15 cellular contexts compared by ENCODE assay signal in the genomic region with DNA sequence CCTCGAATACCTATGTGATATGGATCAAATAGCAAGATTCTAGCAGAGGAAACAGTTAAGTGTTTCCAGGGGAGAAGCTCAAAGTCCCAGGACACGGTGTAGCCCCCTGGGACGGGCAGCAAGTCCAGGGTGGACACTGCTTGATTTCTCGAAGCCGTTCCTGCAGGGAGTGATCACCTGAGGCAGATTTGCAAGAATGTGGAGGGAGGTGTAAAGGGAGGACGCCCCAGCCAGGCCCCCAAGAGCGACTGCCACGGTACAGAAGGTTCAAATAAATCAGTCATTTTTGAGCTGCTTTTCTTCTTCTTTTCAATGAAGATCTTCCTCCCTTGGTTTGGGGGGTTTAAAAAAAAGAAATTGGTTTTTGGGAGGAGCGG. TPM values are rescaled to one million over a fixed set of nuclear protein-coding genes. Genes with fewer than 3 reads are reported as not detected.
DNase-seq lines count a peak whose midpoint lies in the region; ATAC-seq, FAIRE-seq and TF ChIP-seq lines count a peak whose summit lies in the region.
"Had no signal": no experiment of that assay in that cellular context is flagged by ENCODE, and none has a peak within 500 bp of the region (broad histone marks: within the 10 kb centered on the region; RNA-seq: fewer than 3 reads in every experiment).

No MANE protein-coding gene starts in this region.

- CTCF ChIA-PET in activated CD8-positive, alpha-beta T cell treated with anti-CD3 and anti-CD28 coated beads, Interleukin-2, amount 10 ng/mL, durations not matched to agents 7 days and 5 days (lab: Charles Lee), result interaction anchor here (0.7 to 4.8 kb wide), 14 partner anchors 9 to 324 kb away, joined by 3 to 29 read pairs (median 8); no protein-coding TSS in a partner anchor
- CTCF ChIA-PET in activated CD8-positive, alpha-beta T cell treated with anti-CD3 and anti-CD28 coated beads for 36 hours (lab: Charles Lee), result interaction anchor here (0.8 to 2.4 kb wide), 12 partner anchors 10 to 119 kb away, joined by 3 to 10 read pairs (median 4); no protein-coding TSS in a partner anchor

- no peak for TF ChIP-seq CTCF in activated CD8-positive, alpha-beta T cell treated with anti-CD3 and anti-CD28 coated beads for 36 hours (IDR thresholded peaks at IDR 0.05)
- no peak for TF ChIP-seq CTCF in Loucy (conservative IDR thresholded peaks at IDR 0.05; ENCODE audit: low read length)
- TF ChIP-seq CTCF in kidney (IDR thresholded peaks at IDR 0.05; ENCODE audit: borderline replicate concordance, extremely low read depth, insufficient read depth), result no peak
- no peak for TF ChIP-seq CTCF in testis (IDR thresholded peaks at IDR 0.05)

- no peak for FAIRE-seq in kidney (lab: Jason Lieb, UNC)
- FAIRE-seq: A549 had no signal

- H3K4me2 ChIP-seq in Loucy (ENCODE audit: low read depth, low read length, poor library complexity, severe bottlenecking), result peak overlapping the region; percentile 89
- H3K4me2 ChIP-seq: A549 had no signal

- intact Hi-C loops in activated CD8-positive, alpha-beta T cell treated with anti-CD3 and anti-CD28 coated beads for 36 hours (cut with micrococcal nuclease), result loop anchor here (2.0 kb wide), 2 partner anchors 23 to 37 kb away; no protein-coding TSS in a partner anchor
- intact Hi-C loops in kidney (cut with DNase I), result no loop called here
- intact Hi-C loops in testis (cut with DNase I; ENCODE audit: low total_unique reads), result no loop called here

- no peak overlapping the region for H2AFZ ChIP-seq in Loucy (ENCODE audit: low read length)
- H2AFZ ChIP-seq: GM23248 had no signal

- peak overlapping the region; percentile 9 to 56 for H3K27ac ChIP-seq in kidney (ENCODE audit: low read depth in 2 of 2, low read length in 2 of 2)
- peak overlapping the region; percentile 79 to 86 for H3K27ac ChIP-seq in testis
- H3K27ac ChIP-seq: A549, GM23248 had no signal

- no peak for TF ChIP-seq POLR2A in testis (IDR thresholded peaks at IDR 0.05)

- H3K4me1 ChIP-seq in Loucy (ENCODE audit: insufficient read depth, low read length, poor library complexity, severe bottlenecking) (peaks cover 55% of the 10 kb centered on the region), kidney (ENCODE audit: control insufficient read depth in 1 of 2, insufficient read depth in 1 of 2, low read depth in 1 of 2, low read length in 2 of 2) (peaks cover 26 to 34% of the 10 kb centered on the region in 2 donors), testis (peaks cover 45% of the 10 kb centered on the region)
- H3K4me1 ChIP-seq: A549 had no signal

- DNase-seq in activated CD8-positive, alpha-beta T cell treated with anti-CD3 and anti-CD28 coated beads, Interleukin-2, amount 10 ng/mL, durations not matched to agents 7 days and 5 days, result no peak
- no peak for DNase-seq in activated CD8-positive, alpha-beta T cell treated with anti-CD3 and anti-CD28 coated beads for 36 hours
- DNase-seq in kidney (peak; percentile 45), testis (no peak), cerebellar cortex (ENCODE audit: low spot score) (no peak)
- DNase-seq: activated CD4-positive, CD25-positive, alpha-beta regulatory T cell treated with anti-CD3 and anti-CD28 coated beads, Interleukin-2, amount 50 U/mL, for 72 hours; activated effector memory CD4-positive, alpha-beta T cell treated with anti-CD3 and anti-CD28 coated beads, Interleukin-2, amount 50 U/mL, for 16 hours; DMS153; GM23248; islet precursor cell; right lobe of liver had no signal

- H3K27ac Mint-ChIP-seq in activated CD8-positive, alpha-beta T cell treated with anti-CD3 and anti-CD28 coated beads, Interleukin-2, amount 10 ng/mL, durations not matched to agents 7 days and 5 days, result peak overlapping the region; percentile 98
- no peak overlapping the region for H3K27ac Mint-ChIP-seq in activated CD8-positive, alpha-beta T cell treated with anti-CD3 and anti-CD28 coated beads for 36 hours

- H3K27me3 Mint-ChIP-seq in activated CD8-positive, alpha-beta T cell treated with anti-CD3 and anti-CD28 coated beads, Interleukin-2, amount 10 ng/mL, durations not matched to agents 7 days and 5 days (ENCODE audit: low read depth), result peaks cover 13% of the 10 kb centered on the region
- peaks cover 20% of the 10 kb centered on the region for H3K27me3 Mint-ChIP-seq in activated CD8-positive, alpha-beta T cell treated with anti-CD3 and anti-CD28 coated beads for 36 hours

- POLR2A ChIA-PET in activated CD8-positive, alpha-beta T cell treated with anti-CD3 and anti-CD28 coated beads, Interleukin-2, amount 10 ng/mL, durations not matched to agents 7 days and 5 days (lab: Charles Lee), result interaction anchor here (1.0 to 22.4 kb wide), 8 partner anchors 8 to 180 kb away, joined by 4 to 556 read pairs (median 9); partner anchors contain the start of genes FAM32A and KLF2
- POLR2A ChIA-PET in activated CD8-positive, alpha-beta T cell treated with anti-CD3 and anti-CD28 coated beads for 36 hours (lab: Charles Lee), result interaction anchor here (0.5 to 2.6 kb wide), 9 partner anchors 10 to 286 kb away, joined by 3 to 13 read pairs (median 4); no protein-coding TSS in a partner anchor

- H3K9ac ChIP-seq in Loucy (ENCODE audit: low read depth, low read length, poor library complexity, severe bottlenecking), result no peak overlapping the region
- H3K9ac ChIP-seq in kidney (ENCODE audit: low read length in 2 of 2), result no peak overlapping the region
- H3K9ac ChIP-seq: GM23248 had no signal

- peaks cover 3% of the 10 kb centered on the region; the same call in 1 of the 2 replicates for H3F3A ChIP-seq in Loucy (ENCODE audit: low read depth)

- no peaks in the 10 kb centered on the region for H3K9me2 ChIP-seq in Loucy (replicated peaks; ENCODE audit: low read depth, low read length)

- H3K4me3 ChIP-seq in Loucy (ENCODE audit: low read length, poor library complexity, severe bottlenecking) (no peak overlapping the region), kidney (ENCODE audit: low read length in 2 of 2) (no peak overlapping the region), testis (no peak overlapping the region)
- H3K4me3 ChIP-seq: A549, GM23248, right lobe of liver had no signal

- no peaks in the 10 kb centered on the region for H3K9me3 ChIP-seq in Loucy (ENCODE audit: insufficient read depth, low read depth, low read length)
- no peaks in the 10 kb centered on the region for H3K9me3 ChIP-seq in kidney (ENCODE audit: control insufficient read depth in 1 of 2, low read length in 2 of 2)
- no peaks in the 10 kb centered on the region for H3K9me3 ChIP-seq in testis
- H3K9me3 ChIP-seq: A549, right lobe of liver had no signal

- H3K79me2 ChIP-seq in Loucy (ENCODE audit: insufficient read depth, low read length), result no peaks in the 10 kb centered on the region

- H3K4me1 Mint-ChIP-seq in activated CD8-positive, alpha-beta T cell treated with anti-CD3 and anti-CD28 coated beads, Interleukin-2, amount 10 ng/mL, durations not matched to agents 7 days and 5 days (ENCODE audit: low read depth), result peaks cover 57% of the 10 kb centered on the region
- H3K4me1 Mint-ChIP-seq in activated CD8-positive, alpha-beta T cell treated with anti-CD3 and anti-CD28 coated beads for 36 hours (ENCODE audit: low read depth), result peaks cover 50% of the 10 kb centered on the region

- H3K9me3 Mint-ChIP-seq in activated CD8-positive, alpha-beta T cell treated with anti-CD3 and anti-CD28 coated beads, Interleukin-2, amount 10 ng/mL, durations not matched to agents 7 days and 5 days (ENCODE audit: insufficient read depth), result no peaks in the 10 kb centered on the region
- no peaks in the 10 kb centered on the region for H3K9me3 Mint-ChIP-seq in activated CD8-positive, alpha-beta T cell treated with anti-CD3 and anti-CD28 coated beads for 36 hours

- H4K20me1 ChIP-seq in Loucy (ENCODE audit: insufficient read depth, low read length, poor library complexity, severe bottlenecking), result no peaks in the 10 kb centered on the region

- H3K36me3 ChIP-seq in Loucy (ENCODE audit: insufficient read depth, low read length) (no peaks in the 10 kb centered on the region), kidney (ENCODE audit: control insufficient read depth in 1 of 2, insufficient read depth in 2 of 2, low read length in 2 of 2) (peaks cover 3 to 4% of the 10 kb centered on the region in 2 donors), testis (ENCODE audit: low read depth, missing control alignments) (no peaks in the 10 kb centered on the region)
- H3K36me3 ChIP-seq: right lobe of liver had no signal

- H3K4me3 Mint-ChIP-seq in activated CD8-positive, alpha-beta T cell treated with anti-CD3 and anti-CD28 coated beads, Interleukin-2, amount 10 ng/mL, durations not matched to agents 7 days and 5 days, result peak overlapping the region; percentile 82
- no peak overlapping the region for H3K4me3 Mint-ChIP-seq in activated CD8-positive, alpha-beta T cell treated with anti-CD3 and anti-CD28 coated beads for 36 hours

- peaks cover 30% of the 10 kb centered on the region for H3K36me3 Mint-ChIP-seq in activated CD8-positive, alpha-beta T cell treated with anti-CD3 and anti-CD28 coated beads, Interleukin-2, amount 10 ng/mL, durations not matched to agents 7 days and 5 days (ENCODE audit: low read depth)
- H3K36me3 Mint-ChIP-seq in activated CD8-positive, alpha-beta T cell treated with anti-CD3 and anti-CD28 coated beads for 36 hours (ENCODE audit: low read depth), result peaks cover 8% of the 10 kb centered on the region

- ATAC-seq in activated CD8-positive, alpha-beta T cell treated with anti-CD3 and anti-CD28 coated beads, Interleukin-2, amount 10 ng/mL, durations not matched to agents 7 days and 5 days, result no peak
- no peak for ATAC-seq in activated CD8-positive, alpha-beta T cell treated with anti-CD3 and anti-CD28 coated beads for 36 hours
- no peak for ATAC-seq in GM19023 (IDR thresholded peaks at IDR 0.05; ENCODE audit: unreplicated experiment)
- no peak for ATAC-seq in GM19035 (IDR thresholded peaks at IDR 0.05; ENCODE audit: unreplicated experiment)
- ATAC-seq: A549 had no signal

- H3K27me3 ChIP-seq in Loucy (ENCODE audit: insufficient read depth, low read length, poor library complexity, severe bottlenecking) (no peaks in the 10 kb centered on the region), testis (no peaks in the 10 kb centered on the region)
- H3K27me3 ChIP-seq: right lobe of liver had no signal

- WGBS in testis, 2 donors, result 40 to 45% methylated on average over 9 of the region's 9 CpGs

RNA-seq across cellular contexts. Expression of gene KLF2, which starts 41.4 kb away (rescaled TPM):
- 100 to 1,000 TPM in 1 of 2 experiments, 10 to 100 TPM in 1; 96.0 to 100 TPM for total RNA-seq in activated CD8-positive, alpha-beta T cell treated with anti-CD3 and anti-CD28 coated beads, Interleukin-2, amount 10 ng/mL, durations not matched to agents 7 days and 5 days
- total RNA-seq in activated CD8-positive, alpha-beta T cell treated with anti-CD3 and anti-CD28 coated beads for 36 hours, result 1 to 10 TPM in 1 of 2 experiments, under 1 TPM in 1; 0.94 to 1.0 TPM
- total RNA-seq in kidney (131 TPM), testis (10 to 100 TPM; 42.4 to 74.9 TPM)
- polyA plus RNA-seq in kidney (ENCODE audit: insufficient read depth, low read depth, low replicate concordance) (114 TPM), testis (ENCODE audit: insufficient read depth, low read depth, low replicate concordance) (40.2 TPM)

Comparison
In these comparisons a context has a peak if more than half of its experiments do, and no peak if none do; other contexts are left out.
1. RNA of gene KLF2, which starts 41.4 kb away (total RNA-seq): 131 TPM in kidney (single experiment), 96.0 to 100 TPM in activated CD8-positive, alpha-beta T cell treated with anti-CD3 and anti-CD28 coated beads, Interleukin-2, amount 10 ng/mL, durations not matched to agents 7 days and 5 days and 42.4 to 74.9 TPM in testis; 0.94 to 1.0 TPM in activated CD8-positive, alpha-beta T cell treated with anti-CD3 and anti-CD28 coated beads for 36 hours; every median in the first group is over 10 times any median in the second.